8 cellular contexts compared by ENCODE assay signal in the genomic region with DNA sequence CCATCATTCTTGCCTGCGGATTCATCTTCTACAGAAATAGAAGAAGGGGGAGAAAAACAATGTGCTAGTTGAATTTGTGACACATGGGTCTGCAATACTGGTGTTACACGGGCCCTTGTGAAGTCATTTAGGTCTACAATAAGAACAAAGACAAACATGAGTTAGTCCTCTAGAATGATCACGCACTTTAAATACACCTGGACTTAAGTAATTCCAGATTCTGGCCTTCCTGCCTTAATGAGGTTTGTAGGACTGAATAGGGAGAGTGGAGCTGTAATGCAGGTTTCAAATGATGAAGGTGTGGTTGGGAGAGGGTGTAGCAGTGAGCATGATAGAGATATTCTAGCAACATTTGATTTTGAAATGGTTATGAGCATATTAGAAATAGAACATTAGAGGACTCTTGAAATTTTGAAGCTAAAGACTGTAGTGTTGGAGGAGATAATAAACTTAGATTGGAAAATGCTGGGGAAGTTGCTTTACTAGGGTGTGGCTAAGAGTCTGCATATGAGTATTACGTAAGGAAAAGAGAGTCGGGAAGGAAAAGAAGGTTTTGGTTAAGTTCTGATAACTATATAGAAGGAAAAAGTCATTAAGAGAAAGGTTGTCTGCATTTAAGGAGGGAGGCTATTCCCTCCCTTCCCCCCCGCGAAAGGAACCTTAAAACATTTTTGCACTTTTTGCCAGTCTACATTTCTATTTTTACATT. TPM values are rescaled to one million over a fixed set of nuclear protein-coding genes. Genes with fewer than 3 reads are reported as not detected.
DNase-seq lines count a peak whose midpoint lies in the region; ATAC-seq and TF ChIP-seq lines count a peak whose summit lies in the region.

No MANE protein-coding gene starts in this region.

- WGBS in right cardiac atrium = 21% methylated on average over 7 of the region's 7 CpGs

- no peaks in the 10 kb centered on the region for H3K4me1 ChIP-seq in right cardiac atrium (ENCODE audit: control insufficient read depth, insufficient read depth, low read length)

- TF ChIP-seq CTCF in WI38 (IDR thresholded peaks at IDR 0.05; ENCODE audit: low read depth, low read length) (no peak), GM20000 (IDR thresholded peaks at IDR 0.05; ENCODE audit: extremely low read depth, missing control alignments) (no peak)

- DNase-seq in stimulated activated naive CD8-positive, alpha-beta T cell treated with anti-CD3 and anti-CD28 coated beads, Interleukin-15, Interleukin-2, amounts not matched to agents 100 U/mL and 50 U/mL, for 24 hours = no peak
- no peak for DNase-seq in right cardiac atrium
- DNase-seq in stimulated activated naive B cell treated with anti-CD40 and anti-IgM and Interleukin-4, amounts not matched to agents 10 μg/mL and 1 μg/mL and 100 μg/mL, for 72 hours = no peak
- DNase-seq in H4 (ENCODE audit: low spot score) = no peak
- no peak for DNase-seq in GM20000 (ENCODE audit: low spot score)

- no peaks in the 10 kb centered on the region for H3K9me3 Mint-ChIP-seq in stimulated activated naive CD8-positive, alpha-beta T cell treated with anti-CD3 and anti-CD28 coated beads, Interleukin-15, Interleukin-2, amounts not matched to agents 100 ng/mL and 50 ng/mL, for 24 hours
- no peaks in the 10 kb centered on the region for H3K9me3 Mint-ChIP-seq in stimulated activated naive B cell treated with anti-CD40 and anti-IgM and Interleukin-4, amounts not matched to agents 10 μg/mL and 1 μg/mL and 100 μg/mL, for 72 hours

- no peaks in the 10 kb centered on the region for H3K9me3 ChIP-seq in right cardiac atrium (ENCODE audit: control insufficient read depth, low read length)

- H3K27me3 Mint-ChIP-seq in stimulated activated naive CD8-positive, alpha-beta T cell treated with anti-CD3 and anti-CD28 coated beads, Interleukin-15, Interleukin-2, amounts not matched to agents 100 ng/mL and 50 ng/mL, for 24 hours = no peaks in the 10 kb centered on the region
- no peaks in the 10 kb centered on the region for H3K27me3 Mint-ChIP-seq in stimulated activated naive B cell treated with anti-CD40 and anti-IgM and Interleukin-4, amounts not matched to agents 10 μg/mL and 1 μg/mL and 100 μg/mL, for 72 hours

- peaks cover 66% of the 10 kb centered on the region for H3K36me3 Mint-ChIP-seq in stimulated activated naive CD8-positive, alpha-beta T cell treated with anti-CD3 and anti-CD28 coated beads, Interleukin-15, Interleukin-2, amounts not matched to agents 100 ng/mL and 50 ng/mL, for 24 hours (ENCODE audit: low read depth)
- peaks cover 9 to 31% of the 10 kb centered on the region in 2 donors for H3K36me3 Mint-ChIP-seq in stimulated activated naive B cell treated with anti-CD40 and anti-IgM and Interleukin-4, amounts not matched to agents 10 μg/mL and 1 μg/mL and 100 μg/mL, for 72 hours

- H3K4me3 ChIP-seq in WI38 (ENCODE audit: low read depth, low read length) (peak overlapping the region; percentile 98), right cardiac atrium (ENCODE audit: low read length) (peak overlapping the region; percentile 87)

- peak overlapping the region; percentile 89 for H3K27ac ChIP-seq in right cardiac atrium (ENCODE audit: low read length)

- intact Hi-C loops in right cardiac atrium (cut with DNase I) = no loop called here

- peak overlapping the region; percentile 100 for H3K4me3 Mint-ChIP-seq in stimulated activated naive CD8-positive, alpha-beta T cell treated with anti-CD3 and anti-CD28 coated beads, Interleukin-15, Interleukin-2, amounts not matched to agents 100 ng/mL and 50 ng/mL, for 24 hours
- peak overlapping the region; percentile 94 to 98 for H3K4me3 Mint-ChIP-seq in stimulated activated naive B cell treated with anti-CD40 and anti-IgM and Interleukin-4, amounts not matched to agents 10 μg/mL and 1 μg/mL and 100 μg/mL, for 72 hours

- H3K27ac Mint-ChIP-seq in stimulated activated naive CD8-positive, alpha-beta T cell treated with anti-CD3 and anti-CD28 coated beads, Interleukin-15, Interleukin-2, amounts not matched to agents 100 ng/mL and 50 ng/mL, for 24 hours = peak overlapping the region; percentile 98
- peak overlapping the region; percentile 99 for H3K27ac Mint-ChIP-seq in stimulated activated naive B cell treated with anti-CD40 and anti-IgM and Interleukin-4, amounts not matched to agents 10 μg/mL and 1 μg/mL and 100 μg/mL, for 72 hours

- ATAC-seq in stimulated activated naive CD8-positive, alpha-beta T cell treated with anti-CD3 and anti-CD28 coated beads, Interleukin-15, Interleukin-2, amounts not matched to agents 100 U/mL and 50 U/mL, for 24 hours = no peak
- ATAC-seq in right cardiac atrium (no peak), HG03354 (IDR thresholded peaks at IDR 0.05; ENCODE audit: poor library complexity, severe bottlenecking, unreplicated experiment) (no peak)
- ATAC-seq in stimulated activated naive B cell treated with anti-CD40 and anti-IgM and Interleukin-4, amounts not matched to agents 10 μg/mL and 1 μg/mL and 100 μg/mL, for 72 hours (replicated peaks) = no peak

- peaks cover 67% of the 10 kb centered on the region for H3K4me1 Mint-ChIP-seq in stimulated activated naive CD8-positive, alpha-beta T cell treated with anti-CD3 and anti-CD28 coated beads, Interleukin-15, Interleukin-2, amounts not matched to agents 100 ng/mL and 50 ng/mL, for 24 hours (ENCODE audit: low read depth)
- H3K4me1 Mint-ChIP-seq in stimulated activated naive B cell treated with anti-CD40 and anti-IgM and Interleukin-4, amounts not matched to agents 10 μg/mL and 1 μg/mL and 100 μg/mL, for 72 hours = peaks cover 14 to 51% of the 10 kb centered on the region in 2 donors

- no peaks in the 10 kb centered on the region for H3K27me3 ChIP-seq in right cardiac atrium (ENCODE audit: control insufficient read depth, insufficient read depth)

RNA-seq across cellular contexts. Expression of gene EIF2A, which starts 0.6 kb away (rescaled TPM):
- total RNA-seq in right cardiac atrium = 10 to 100 TPM; 66.9 to 77.1 (median 69.2) TPM
- 51.7 TPM for polyA plus RNA-seq in right cardiac atrium
- total RNA-seq in H4 (2014; rRNA removed; shearing (Covaris generic)) = 167 and 230 TPM in 2 replicates

RNA-seq across cellular contexts. Expression of gene SERP1, which starts 0.9 kb away (rescaled TPM):
- total RNA-seq in right cardiac atrium = 10 to 100 TPM; 35.2 to 41.3 (median 37.4) TPM
- polyA plus RNA-seq in right cardiac atrium = 24.8 TPM
- total RNA-seq in H4 (2014; rRNA removed; shearing (Covaris generic)) = 138 and 159 TPM in 2 replicates

RNA-seq across cellular contexts. Expression of gene SELENOT, which starts 55.9 kb away (rescaled TPM):
- total RNA-seq in right cardiac atrium = 100 to 1,000 TPM in 3 of 4 donors, 10 to 100 TPM in 1; 80.9 to 112 (median 107) TPM
- polyA plus RNA-seq in right cardiac atrium = 59.6 TPM
- total RNA-seq in H4 (2014; rRNA removed; shearing (Covaris generic)) = 165 and 187 TPM in 2 replicates
